1 cellular context compared by ENCODE assay signal in genomic region chrX:49191033-49191871, GRCh38.
TF ChIP-seq lines count a peak whose summit lies in the region.

No MANE protein-coding gene starts in this region.

TF ChIP-seq in HEK293, 187 proteins besides CTCF, POLR2A, EP300 and RAD21 (continued from another document and continues in another):
- TF ChIP-seq HIC1 (tag by site-specific recombination; IDR thresholded peaks at IDR 0.05) (peak; percentile 88), PBX3 (CRISPR knock-in tag; IDR thresholded peaks at IDR 0.05) (peak; percentile 93), ZNF747 (tag by site-specific recombination; IDR thresholded peaks at IDR 0.05) (no peak), ZNF292 (tag by site-specific recombination; IDR thresholded peaks at IDR 0.05; ENCODE audit: borderline replicate concordance, low read depth) (no peak), ZNF501 (tag by site-specific recombination; IDR thresholded peaks at IDR 0.05) (peak; percentile 82), OVOL3 (tag by site-specific recombination; IDR thresholded peaks at IDR 0.05) (no peak), ZNF830 (tag by site-specific recombination; IDR thresholded peaks at IDR 0.05; ENCODE audit: low read depth) (no peak), ZNF24 (tag by site-specific recombination; IDR thresholded peaks at IDR 0.05) (0 out of 2 replicates have a peak, but pooled peaks have one; percentile 39), ZNF184 (tag by site-specific recombination; IDR thresholded peaks at IDR 0.05) (no peak), ZNF2 (tag by site-specific recombination; IDR thresholded peaks at IDR 0.05) (0 out of 2 replicates have a peak, but pooled peaks have one; percentile 49), ZNF394 (tag by site-specific recombination; IDR thresholded peaks at IDR 0.05; ENCODE audit: borderline replicate concordance) (no peak), ZNF580 (tag by site-specific recombination; IDR thresholded peaks at IDR 0.05) (peak; percentile 81; the same call in 1 of the 2 replicates), SP2 (tag by site-specific recombination; IDR thresholded peaks at IDR 0.05) (peak; percentile 99), ZNF174 (tag by site-specific recombination; IDR thresholded peaks at IDR 0.05) (no peak), ZNF416 (tag by site-specific recombination; IDR thresholded peaks at IDR 0.05) (no peak), ZNF707 (tag by site-specific recombination; IDR thresholded peaks at IDR 0.05) (no peak), ZNF354C (tag by site-specific recombination; IDR thresholded peaks at IDR 0.05; ENCODE audit: borderline replicate concordance, low read depth) (no peak), ZFP41 (tag by site-specific recombination; IDR thresholded peaks at IDR 0.05; ENCODE audit: borderline replicate concordance) (no peak), ZNF660 (tag by site-specific recombination; IDR thresholded peaks at IDR 0.05) (no peak), ZNF335 (tag by site-specific recombination; conservative IDR thresholded peaks at IDR 0.05) (peak; percentile 75), ZNF10 (tag by site-specific recombination; IDR thresholded peaks at IDR 0.05) (no peak), ZNF558 (tag by site-specific recombination; IDR thresholded peaks at IDR 0.05) (no peak), ZNF248 (tag by site-specific recombination; IDR thresholded peaks at IDR 0.05) (no peak), REPIN1 (tag by site-specific recombination; IDR thresholded peaks at IDR 0.05; ENCODE audit: low read depth) (no peak), KLF8 (tag by site-specific recombination; IDR thresholded peaks at IDR 0.05) (peak; percentile 14; the same call in 1 of the 2 replicates), ZNF48 (tag by site-specific recombination; IDR thresholded peaks at IDR 0.05) (no peak), ZNF654 (tag by site-specific recombination; IDR thresholded peaks at IDR 0.05; ENCODE audit: low read depth) (no peak), ZNF426 (tag by site-specific recombination; IDR thresholded peaks at IDR 0.05) (no peak), MEIS1 (CRISPR knock-in tag; IDR thresholded peaks at IDR 0.05; ENCODE audit: borderline replicate concordance) (no peak), TSHZ1 (tag by site-specific recombination; IDR thresholded peaks at IDR 0.05; ENCODE audit: borderline replicate concordance) (no peak), PRDM6 (tag by site-specific recombination; IDR thresholded peaks at IDR 0.05) (no peak), ZBTB17 (tag by site-specific recombination; IDR thresholded peaks at IDR 0.05) (peak; percentile 25; the same call in 1 of the 2 replicates), ZNF704 (tag by site-specific recombination; IDR thresholded peaks at IDR 0.05) (no peak), SALL2 (tag by site-specific recombination; IDR thresholded peaks at IDR 0.05; ENCODE audit: borderline replicate concordance) (no peak), ZNF544 (tag by site-specific recombination; IDR thresholded peaks at IDR 0.05) (no peak), KLF7 (tag by site-specific recombination; IDR thresholded peaks at IDR 0.05; ENCODE audit: borderline replicate concordance) (no peak), ZNF239 (tag by site-specific recombination; IDR thresholded peaks at IDR 0.05) (no peak), ZNF623 (tag by site-specific recombination; IDR thresholded peaks at IDR 0.05) (0 out of 2 replicates have a peak, but pooled peaks have one; percentile 27), SP3 (tag by site-specific recombination; IDR thresholded peaks at IDR 0.05) (peak; percentile 95), ZNF221 (tag by site-specific recombination; IDR thresholded peaks at IDR 0.05; ENCODE audit: borderline replicate concordance) (no peak), ZBTB21 (tag by site-specific recombination; IDR thresholded peaks at IDR 0.05) (no peak), GLIS2 (tag by site-specific recombination; IDR thresholded peaks at IDR 0.05) (0 out of 2 replicates have a peak, but pooled peaks have one; percentile 51), ZNF529 (tag by site-specific recombination; IDR thresholded peaks at IDR 0.05; ENCODE audit: insufficient replicate concordance) (no peak), ZNF155 (tag by site-specific recombination; IDR thresholded peaks at IDR 0.05) (no peak), WT1 (tag by site-specific recombination; IDR thresholded peaks at IDR 0.05) (0 out of 2 replicates have a peak, but pooled peaks have one; percentile 28), ZNF571 (tag by site-specific recombination; IDR thresholded peaks at IDR 0.05) (no peak)
- TF ChIP-seq, protein P1, sequence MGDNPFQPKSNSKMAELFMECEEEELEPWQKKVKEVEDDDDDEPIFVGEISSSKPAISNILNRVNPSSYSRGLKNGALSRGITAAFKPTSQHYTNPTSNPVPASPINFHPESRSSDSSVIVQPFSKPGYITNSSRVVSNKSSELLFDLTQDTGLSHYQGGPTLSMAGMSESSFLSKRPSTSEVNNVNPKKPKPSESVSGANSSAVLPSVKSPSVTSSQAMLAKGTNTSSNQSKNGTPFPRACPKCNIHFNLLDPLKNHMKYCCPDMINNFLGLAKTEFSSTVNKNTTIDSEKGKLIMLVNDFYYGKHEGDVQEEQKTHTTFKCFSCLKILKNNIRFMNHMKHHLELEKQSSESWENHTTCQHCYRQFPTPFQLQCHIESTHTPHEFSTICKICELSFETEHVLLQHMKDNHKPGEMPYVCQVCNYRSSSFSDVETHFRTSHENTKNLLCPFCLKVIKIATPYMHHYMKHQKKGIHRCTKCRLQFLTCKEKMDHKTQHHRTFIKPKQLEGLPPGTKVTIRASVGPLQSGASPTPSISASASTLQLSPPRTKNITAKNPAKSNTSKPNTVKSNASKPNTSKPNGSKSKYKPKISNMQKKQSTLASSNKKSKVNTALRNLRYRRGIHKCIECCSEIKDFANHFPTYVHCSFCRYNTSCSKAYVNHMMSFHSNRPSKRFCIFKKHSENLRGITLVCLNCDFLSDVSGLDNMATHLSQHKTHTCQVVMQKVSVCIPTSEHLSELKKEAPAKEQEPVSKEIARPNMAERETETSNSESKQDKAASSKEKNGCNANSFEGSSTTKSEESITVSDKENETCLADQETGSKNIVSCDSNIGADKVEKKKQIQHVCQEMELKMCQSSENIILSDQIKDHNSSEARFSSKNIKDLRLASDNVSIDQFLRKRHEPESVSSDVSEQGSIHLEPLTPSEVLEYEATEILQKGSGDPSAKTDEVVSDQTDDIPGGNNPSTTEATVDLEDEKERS (tag by site-specific recombination; IDR thresholded peaks at IDR 0.05) = no peak
- TF ChIP-seq, protein P2, sequence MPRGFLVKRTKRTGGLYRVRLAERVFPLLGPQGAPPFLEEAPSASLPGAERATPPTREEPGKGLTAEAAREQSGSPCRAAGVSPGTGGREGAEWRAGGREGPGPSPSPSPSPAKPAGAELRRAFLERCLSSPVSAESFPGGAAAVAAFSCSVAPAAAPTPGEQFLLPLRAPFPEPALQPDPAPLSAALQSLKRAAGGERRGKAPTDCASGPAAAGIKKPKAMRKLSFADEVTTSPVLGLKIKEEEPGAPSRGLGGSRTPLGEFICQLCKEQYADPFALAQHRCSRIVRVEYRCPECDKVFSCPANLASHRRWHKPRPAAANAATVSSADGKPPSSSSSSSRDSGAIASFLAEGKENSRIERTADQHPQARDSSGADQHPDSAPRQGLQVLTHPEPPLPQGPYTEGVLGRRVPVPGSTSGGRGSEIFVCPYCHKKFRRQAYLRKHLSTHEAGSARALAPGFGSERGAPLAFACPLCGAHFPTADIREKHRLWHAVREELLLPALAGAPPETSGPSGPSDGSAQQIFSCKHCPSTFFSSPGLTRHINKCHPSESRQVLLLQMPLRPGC (tag by site-specific recombination; IDR thresholded peaks at IDR 0.05) = 0 out of 2 replicates have a peak, but pooled peaks have one; percentile 40
- TF ChIP-seq, protein P3, sequence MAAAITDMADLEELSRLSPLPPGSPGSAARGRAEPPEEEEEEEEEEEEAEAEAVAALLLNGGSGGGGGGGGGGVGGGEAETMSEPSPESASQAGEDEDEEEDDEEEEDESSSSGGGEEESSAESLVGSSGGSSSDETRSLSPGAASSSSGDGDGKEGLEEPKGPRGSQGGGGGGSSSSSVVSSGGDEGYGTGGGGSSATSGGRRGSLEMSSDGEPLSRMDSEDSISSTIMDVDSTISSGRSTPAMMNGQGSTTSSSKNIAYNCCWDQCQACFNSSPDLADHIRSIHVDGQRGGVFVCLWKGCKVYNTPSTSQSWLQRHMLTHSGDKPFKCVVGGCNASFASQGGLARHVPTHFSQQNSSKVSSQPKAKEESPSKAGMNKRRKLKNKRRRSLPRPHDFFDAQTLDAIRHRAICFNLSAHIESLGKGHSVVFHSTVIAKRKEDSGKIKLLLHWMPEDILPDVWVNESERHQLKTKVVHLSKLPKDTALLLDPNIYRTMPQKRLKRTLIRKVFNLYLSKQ (tag by site-specific recombination; IDR thresholded peaks at IDR 0.05; ENCODE audit: borderline replicate concordance) = no peak
- TF ChIP-seq, protein P4, sequence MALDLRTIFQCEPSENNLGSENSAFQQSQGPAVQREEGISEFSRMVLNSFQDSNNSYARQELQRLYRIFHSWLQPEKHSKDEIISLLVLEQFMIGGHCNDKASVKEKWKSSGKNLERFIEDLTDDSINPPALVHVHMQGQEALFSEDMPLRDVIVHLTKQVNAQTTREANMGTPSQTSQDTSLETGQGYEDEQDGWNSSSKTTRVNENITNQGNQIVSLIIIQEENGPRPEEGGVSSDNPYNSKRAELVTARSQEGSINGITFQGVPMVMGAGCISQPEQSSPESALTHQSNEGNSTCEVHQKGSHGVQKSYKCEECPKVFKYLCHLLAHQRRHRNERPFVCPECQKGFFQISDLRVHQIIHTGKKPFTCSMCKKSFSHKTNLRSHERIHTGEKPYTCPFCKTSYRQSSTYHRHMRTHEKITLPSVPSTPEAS (tag by site-specific recombination; IDR thresholded peaks at IDR 0.05) = no peak
